Comparison of ENCODE assay signal across 33 cellular contexts in genomic region chr11:26377619-26378018, GRCh38. TPM values are rescaled to one million over a fixed set of nuclear protein-coding genes. Genes with fewer than 3 reads are reported as not detected.
"Had no signal": no experiment of that assay in that cellular context is flagged by ENCODE, and none has a peak within 500 bp of the region (broad histone marks: within the 10 kb centered on the region; RNA-seq: fewer than 3 reads in every experiment).

No MANE protein-coding gene starts in this region.

- FAIRE-seq: keratinocyte, pancreas, small intestine had no signal

- H3K36me3 Mint-ChIP-seq: stimulated activated naive B cell treated with anti-CD40 and anti-IgM and Interleukin-4, amounts not matched to agents 10 μg/mL and 1 μg/mL and 100 μg/mL, for 72 hours had no signal

- H3K9me3 ChIP-seq: pancreas, prostate gland, testis, thyroid gland, vagina had no signal

- H3K4me3 ChIP-seq: lower lobe of right lung, pancreas, prostate gland, sigmoid colon, spleen, stomach, testis, thyroid gland, transverse colon, upper lobe of left lung, vagina had no signal

- H3K27me3 Mint-ChIP-seq: naive thymus-derived CD8-positive, alpha-beta T cell; stimulated activated naive B cell treated with anti-CD40 and anti-IgM and Interleukin-4, amounts not matched to agents 10 μg/mL and 1 μg/mL and 100 μg/mL, for 72 hours had no signal

- H3K4me1 ChIP-seq: lower lobe of right lung, pancreas, prostate gland, sigmoid colon, spleen, stomach, testis, thyroid gland, transverse colon, upper lobe of left lung, vagina had no signal

- DNase-seq: hippocampal formation; kidney glomerular epithelial cell; left cardiac atrium; left ventricle myocardium superior; lower lobe of right lung; mammary epithelial cell; mesenchymal stem cell; naive thymus-derived CD8-positive, alpha-beta T cell; nucleus accumbens; pancreas; posterior cingulate gyrus; retina; right cardiac atrium; sigmoid colon; small intestine; spleen; stimulated activated CD4-positive, alpha-beta T cell treated with anti-CD3 and anti-CD28 coated beads, Interleukin-1b, Interleukin-23, amount 100 ng/mL, for 48 hours; stimulated activated CD4-positive, alpha-beta T cell treated with anti-CD3 and anti-CD28 coated beads, Interleukin-2, amount 100 ng/mL, for 48 hours; stimulated activated CD4-positive, alpha-beta T cell treated with anti-CD3 and anti-CD28 coated beads, Interleukin-4, amount 100 ng/mL, for 4 hours; stimulated activated CD8-positive, alpha-beta memory T cell treated with anti-CD3 and anti-CD28 coated beads, Interleukin-4, amount 100 ng/mL, for 48 hours; stimulated activated naive B cell treated with anti-CD40 and anti-IgM and Interleukin-4, amounts not matched to agents 10 μg/mL and 1 μg/mL and 100 μg/mL, for 72 hours; stimulated activated naive CD8-positive, alpha-beta T cell treated with anti-CD3 and anti-CD28 coated beads, Interleukin-15, Interleukin-2, amounts not matched to agents 100 U/mL and 50 U/mL, for 24 hours; stomach; testis; thyroid gland; transverse colon; upper lobe of left lung had no signal

- H3K4me3 Mint-ChIP-seq: naive thymus-derived CD8-positive, alpha-beta T cell; nephron; neural crest cell; stimulated activated naive B cell treated with anti-CD40 and anti-IgM and Interleukin-4, amounts not matched to agents 10 μg/mL and 1 μg/mL and 100 μg/mL, for 72 hours had no signal

- ATAC-seq: left cardiac atrium; left lobe of liver; left ventricle myocardium superior; lower lobe of right lung; naive thymus-derived CD8-positive, alpha-beta T cell; pancreas; right cardiac atrium; stimulated activated naive B cell treated with anti-CD40 and anti-IgM and Interleukin-4, amounts not matched to agents 10 μg/mL and 1 μg/mL and 100 μg/mL, for 72 hours; stimulated activated naive CD8-positive, alpha-beta T cell treated with anti-CD3 and anti-CD28 coated beads, Interleukin-15, Interleukin-2, amounts not matched to agents 100 U/mL and 50 U/mL, for 24 hours had no signal

- H3K27ac ChIP-seq: lower lobe of right lung, pancreas, prostate gland, sigmoid colon, spleen, stomach, testis, thyroid gland, transverse colon, upper lobe of left lung, vagina had no signal

- H3K36me3 ChIP-seq: lower lobe of right lung, pancreas, prostate gland, sigmoid colon, spleen, stomach, thyroid gland, transverse colon, upper lobe of left lung, vagina had no signal

- H3K4me1 Mint-ChIP-seq: naive thymus-derived CD8-positive, alpha-beta T cell; nephron; neural crest cell; stimulated activated naive B cell treated with anti-CD40 and anti-IgM and Interleukin-4, amounts not matched to agents 10 μg/mL and 1 μg/mL and 100 μg/mL, for 72 hours had no signal

- H3K27me3 ChIP-seq: pancreas, sigmoid colon, spleen, stomach, testis, thyroid gland, transverse colon, upper lobe of left lung, vagina had no signal

- H3K27ac Mint-ChIP-seq: naive thymus-derived CD8-positive, alpha-beta T cell; nephron; stimulated activated naive B cell treated with anti-CD40 and anti-IgM and Interleukin-4, amounts not matched to agents 10 μg/mL and 1 μg/mL and 100 μg/mL, for 72 hours had no signal

RNA-seq across cellular contexts. Expression of gene ANO3, which starts 45.7 kb away (rescaled TPM):
- total RNA-seq: left ventricle myocardium superior; mammary epithelial cell; naive thymus-derived CD8-positive, alpha-beta T cell; vagina had no signal
- polyA plus RNA-seq: mammary epithelial cell; naive thymus-derived CD8-positive, alpha-beta T cell; stomach had no signal
